Comparison of ENCODE assay signal across 14 cellular contexts in the genomic region with DNA sequence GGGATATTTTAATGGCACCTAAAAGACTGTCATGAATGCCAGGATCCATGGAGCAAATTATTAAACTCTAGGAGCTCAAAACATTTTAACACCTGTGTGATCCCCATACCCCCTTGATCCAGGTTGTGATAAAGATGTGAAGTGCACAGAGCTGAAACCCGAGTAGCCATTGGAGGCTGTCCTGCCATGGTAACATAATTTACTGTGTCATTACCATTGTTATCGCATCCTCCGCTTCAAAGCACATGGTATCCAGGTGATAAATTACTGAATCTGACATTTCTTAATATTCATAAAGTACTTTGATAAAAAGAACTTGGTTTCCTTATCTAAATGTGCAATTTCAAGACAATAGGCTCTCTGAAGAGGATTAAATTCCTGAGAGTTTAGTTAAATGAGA.
"Had no signal": no experiment of that assay in that cellular context is flagged by ENCODE, and none has a peak within 500 bp of the region (broad histone marks: within the 10 kb centered on the region; RNA-seq: fewer than 3 reads in every experiment).

No MANE protein-coding gene starts in this region.

- H3K27me3 ChIP-seq: cardiac muscle cell, foreskin keratinocyte, sigmoid colon had no signal

- H3K27ac ChIP-seq: cardiac muscle cell, foreskin keratinocyte, sigmoid colon, WERI-Rb-1 had no signal

- H3K4me1 ChIP-seq: foreskin keratinocyte, sigmoid colon had no signal

- ATAC-seq: activated CD8-positive, alpha-beta T cell treated with anti-CD3 and anti-CD28 coated beads for 36 hours; activated naive CD8-positive, alpha-beta T cell treated with anti-CD3 and anti-CD28 coated beads, Interleukin-2, amount 50 U/mL, for 24 hours; foreskin keratinocyte; left ventricle myocardium superior had no signal

- H3K4me3 ChIP-seq: cardiac muscle cell, sigmoid colon had no signal

- H3K36me3 ChIP-seq: cardiac muscle cell, sigmoid colon, WERI-Rb-1 had no signal

- DNase-seq: activated CD4-positive, alpha-beta T cell treated with anti-CD3 and anti-CD28 coated beads for 4 hours; activated CD8-positive, alpha-beta memory T cell treated with anti-CD3 and anti-CD28 coated beads, Interleukin-2, amount 50 U/mL, for 4 hours; activated CD8-positive, alpha-beta T cell treated with anti-CD3 and anti-CD28 coated beads for 36 hours; activated naive CD4-positive, alpha-beta T cell treated with Interleukin-2 at 50 U/mL for 16 hours; activated naive CD8-positive, alpha-beta T cell treated with anti-CD3 and anti-CD28 coated beads, Interleukin-2, amount 50 U/mL, for 24 hours; effector CD4-positive, alpha-beta T cell; foreskin keratinocyte; left ventricle myocardium superior; mesendoderm; sigmoid colon; stimulated activated CD4-positive, alpha-beta T cell treated with anti-CD3 and anti-CD28 coated beads, Interleukin-2, amount 100 ng/mL, for 24 hours; stimulated activated naive CD4-positive, alpha-beta T cell; WERI-Rb-1 had no signal
